8 cellular contexts compared by ENCODE assay signal in the genomic region with DNA sequence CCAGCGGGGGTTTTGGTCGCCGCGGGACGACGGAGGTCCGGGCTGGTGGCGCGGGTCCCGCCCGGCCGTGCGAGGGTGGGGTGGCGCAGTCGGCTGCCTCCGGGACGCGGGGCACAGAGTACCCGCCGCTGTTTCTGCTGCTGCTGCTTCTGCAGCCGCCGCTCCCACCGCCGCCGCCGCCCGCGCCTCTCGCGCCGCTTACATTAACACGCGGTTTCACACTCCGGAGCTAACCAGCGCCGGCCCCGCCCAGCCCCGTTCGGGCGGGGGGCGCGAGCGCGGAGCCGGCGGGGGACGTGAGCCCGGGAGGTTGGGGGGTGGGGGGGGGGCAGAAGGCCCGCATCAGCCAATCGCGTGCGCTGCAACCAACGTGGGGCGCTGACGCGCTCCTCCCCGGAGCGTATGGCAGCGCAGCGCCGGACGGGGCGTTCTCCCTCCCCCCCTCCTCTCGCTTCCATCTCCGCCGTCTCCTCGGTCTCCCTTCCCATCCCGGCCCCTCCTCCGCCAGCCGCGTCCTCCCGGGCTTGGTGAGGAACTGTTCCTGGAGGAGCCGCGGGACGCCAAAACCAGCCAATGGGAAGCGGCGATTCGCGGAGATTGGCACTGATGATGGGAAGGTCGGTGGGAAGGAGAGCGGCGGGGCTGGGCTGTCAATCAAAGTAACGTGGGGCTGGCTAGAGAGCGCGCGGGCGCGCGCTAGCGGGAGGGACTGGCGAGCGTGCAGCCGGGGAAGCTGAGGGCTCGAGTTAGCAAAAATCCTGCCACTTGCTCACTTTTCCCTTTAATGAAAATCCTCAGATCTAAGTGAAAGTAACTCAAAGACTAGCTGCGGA. TPM values are rescaled to one million over a fixed set of nuclear protein-coding genes. Genes with fewer than 3 reads are reported as not detected.
DNase-seq lines count a peak whose midpoint lies in the region; ATAC-seq and TF ChIP-seq lines count a peak whose summit lies in the region.

TSS of gene TLE1 (minus strand) at position 205 of the 833 bp plus-strand sequence. CDS start 1,307 bp downstream, outside the sequence.

- ATAC-seq in GM21367 (IDR thresholded peaks at IDR 0.05; ENCODE audit: unreplicated experiment) (peak; percentile 73), mucosa of descending colon (peak; percentile 88)

- no peak for TF ChIP-seq CTCF in mucosa of descending colon (IDR thresholded peaks at IDR 0.05)

- DNase-seq in CD1c-positive myeloid dendritic cell (ENCODE audit: extremely low spot score) (peak; percentile 98), HT1080 (ENCODE audit: low read depth) (peak; percentile 99), NOMO-1 treated with dmso at 0.1 percent for 144 hours (lab: John Stamatoyannopoulos, UW; ENCODE audit: unreplicated experiment) (peak; percentile 74), erythroblast (lab: John Stamatoyannopoulos, UW) (peak; percentile 97), mucosa of descending colon (peak; percentile 99 to 100 (median 99))
- peak; percentile 83 to 87 for DNase-seq in activated T-cell treated with anti-CD3 and anti-CD28 coated beads, Interleukin-2, amount 50 U/mL, for 48 hours
- DNase-seq in stimulated activated CD8-positive, alpha-beta memory T cell treated with anti-CD3 and anti-CD28 coated beads, Interleukin-2, amount 100 ng/mL, for 48 hours (ENCODE audit: low read depth in 2 of 2) = peak; percentile 64 to 65

- intact Hi-C loops in mucosa of descending colon (cut with DNase I, micrococcal nuclease) = loop anchor here (5.0 to 10.0 kb wide), 2 partner anchors 97 to 165 kb away; no protein-coding TSS in a partner anchor

- H3K4me3 ChIP-seq in mucosa of descending colon = peak within 1 kb of the TSS; percentile 52

- peaks cover 21% of the 10 kb centered on the region for H3K4me1 ChIP-seq in mucosa of descending colon (ENCODE audit: low read depth)

- no peaks in the 10 kb centered on the region for H3K9me3 ChIP-seq in mucosa of descending colon

- H3K36me3 ChIP-seq in mucosa of descending colon (ENCODE audit: low read depth) = no peaks in the 10 kb centered on the region

- no peak for TF ChIP-seq POLR2A in erythroblast (IDR thresholded peaks at IDR 0.05; ENCODE audit: low read length)

RNA-seq across cellular contexts. Expression of gene TLE1, which starts in this region (rescaled TPM):
- 34.3 and 53.7 TPM in 2 replicates for total RNA-seq in HT1080 (2014; rRNA removed; shearing (Covaris generic))
- 32.8 and 33.0 TPM in 2 replicates for polyA plus RNA-seq in HT1080 (2015; cell fraction: cytosol; rRNA removed)
- 37.2 and 37.3 TPM in 2 replicates for polyA plus RNA-seq in HT1080 (2015; cell fraction: nucleus; rRNA removed)
- 10 to 100 TPM; 42.9 to 51.8 (median 47.3) TPM for total RNA-seq in mucosa of descending colon

Comparison
In these comparisons a context has a peak if more than half of its experiments do, and no peak if none do; other contexts are left out.
1. Peak in every context shown above with its lines: DNase-seq, ATAC-seq and H3K4me3 ChIP-seq.